1 cellular context compared by ENCODE assay signal in genomic region chr21:41750532-41751151, GRCh38.
TF ChIP-seq lines count a peak whose summit lies in the region.

No MANE protein-coding gene starts in this region.

TF ChIP-seq in HepG2, 621 proteins besides CTCF, POLR2A, EP300 and RAD21 (continues in another document):
- TF ChIP-seq ZNF605 (CRISPR knock-in tag; IDR thresholded peaks at IDR 0.05) (no peak), KDM5A (IDR thresholded peaks at IDR 0.05; ENCODE audit: borderline replicate concordance, low read length) (no peak), ZNF570 (CRISPR knock-in tag; IDR thresholded peaks at IDR 0.05; ENCODE audit: borderline replicate concordance) (no peak), TEAD3 (CRISPR knock-in tag; optimal IDR thresholded peaks at IDR 0.05; ENCODE audit: borderline replicate concordance) (peak; percentile 98), SRY (CRISPR knock-in tag; IDR thresholded peaks at IDR 0.05) (no peak), ASH2L (IDR thresholded peaks at IDR 0.05; ENCODE audit: insufficient read length, low read depth, low read length) (no peak), SKIL (CRISPR knock-in tag; IDR thresholded peaks at IDR 0.05; ENCODE audit: borderline replicate concordance) (peak; percentile 24; the same call in 1 of the 2 replicates), NR2F1 (CRISPR knock-in tag; IDR thresholded peaks at IDR 0.05) (peak; percentile 36 to 52; a peak in 1 of 4 replicates), ZNF430 (CRISPR knock-in tag; IDR thresholded peaks at IDR 0.05) (no peak), PHF21A (CRISPR knock-in tag; IDR thresholded peaks at IDR 0.05) (peak; percentile 60; the same call in 1 of the 2 replicates), HES4 (CRISPR knock-in tag; IDR thresholded peaks at IDR 0.05; ENCODE audit: borderline replicate concordance) (no peak), NCOA1 (CRISPR knock-in tag; IDR thresholded peaks at IDR 0.05) (0 out of 2 replicates have a peak, but pooled peaks have one; percentile 35), TBL1XR1 (IDR thresholded peaks at IDR 0.05; ENCODE audit: borderline replicate concordance, low read length, partially characterized antibody) (no peak), PHF20 (CRISPR knock-in tag; IDR thresholded peaks at IDR 0.05) (no peak), HOXA3 (CRISPR knock-in tag; IDR thresholded peaks at IDR 0.05) (peak; percentile 30; the same call in 1 of the 2 replicates), ZNF777 (CRISPR knock-in tag; IDR thresholded peaks at IDR 0.05) (no peak), SOX13 (IDR thresholded peaks at IDR 0.05) (no peak), SOX13 (CRISPR knock-in tag; conservative IDR thresholded peaks at IDR 0.05 in 1 of 2, IDR thresholded peaks at IDR 0.05 in 1 of 2) (peak in 1 of 2 experiments; percentile 78; a peak in 2 of 4 replicates), PHB2 (IDR thresholded peaks at IDR 0.05; ENCODE audit: partially characterized antibody) (no peak), ELF1 (CRISPR knock-in tag; IDR thresholded peaks at IDR 0.05) (no peak), ZC3H4 (CRISPR knock-in tag; IDR thresholded peaks at IDR 0.05; ENCODE audit: borderline replicate concordance) (no peak), ADNP (CRISPR knock-in tag; IDR thresholded peaks at IDR 0.05) (0 out of 2 replicates have a peak, but pooled peaks have one; percentile 46), ZNF501 (CRISPR knock-in tag; IDR thresholded peaks at IDR 0.05) (no peak), ZNF20 (CRISPR knock-in tag; IDR thresholded peaks at IDR 0.05) (no peak), ZNF788 (CRISPR knock-in tag; IDR thresholded peaks at IDR 0.05; ENCODE audit: borderline replicate concordance) (peak; percentile 49; the same call in 1 of the 2 replicates), ZNF740 (CRISPR knock-in tag; IDR thresholded peaks at IDR 0.05) (no peak), ZSCAN31 (CRISPR knock-in tag; IDR thresholded peaks at IDR 0.05; ENCODE audit: low read depth) (peak; percentile 59; the same call in 1 of the 2 replicates), TFDP1 (CRISPR knock-in tag; IDR thresholded peaks at IDR 0.05; ENCODE audit: borderline replicate concordance) (no peak), THYN1 (CRISPR knock-in tag; IDR thresholded peaks at IDR 0.05; ENCODE audit: borderline replicate concordance, low read depth) (no peak), IRF9 (CRISPR knock-in tag; IDR thresholded peaks at IDR 0.05; ENCODE audit: borderline replicate concordance) (no peak), ZNF766 (CRISPR knock-in tag; IDR thresholded peaks at IDR 0.05; ENCODE audit: borderline replicate concordance) (no peak), NR2F2 (IDR thresholded peaks at IDR 0.05; ENCODE audit: borderline replicate concordance, low read depth) (peak; percentile 62), ZNF619 (CRISPR knock-in tag; IDR thresholded peaks at IDR 0.05) (no peak), FLYWCH1 (CRISPR knock-in tag; IDR thresholded peaks at IDR 0.05) (no peak), ZFP62 (CRISPR knock-in tag; IDR thresholded peaks at IDR 0.05) (no peak), ZNF251 (CRISPR knock-in tag; IDR thresholded peaks at IDR 0.05) (no peak), ZNF703 (CRISPR knock-in tag; IDR thresholded peaks at IDR 0.05; ENCODE audit: borderline replicate concordance) (no peak), ZNF775 (CRISPR knock-in tag; IDR thresholded peaks at IDR 0.05; ENCODE audit: borderline replicate concordance) (no peak), RFX1 (IDR thresholded peaks at IDR 0.05) (no peak), SMC3 (IDR thresholded peaks at IDR 0.05; ENCODE audit: low read length) (no peak), U2AF1 (optimal IDR thresholded peaks at IDR 0.05; ENCODE audit: low read depth, low read length) (no peak)
- TF ChIP-seq, protein P1, sequence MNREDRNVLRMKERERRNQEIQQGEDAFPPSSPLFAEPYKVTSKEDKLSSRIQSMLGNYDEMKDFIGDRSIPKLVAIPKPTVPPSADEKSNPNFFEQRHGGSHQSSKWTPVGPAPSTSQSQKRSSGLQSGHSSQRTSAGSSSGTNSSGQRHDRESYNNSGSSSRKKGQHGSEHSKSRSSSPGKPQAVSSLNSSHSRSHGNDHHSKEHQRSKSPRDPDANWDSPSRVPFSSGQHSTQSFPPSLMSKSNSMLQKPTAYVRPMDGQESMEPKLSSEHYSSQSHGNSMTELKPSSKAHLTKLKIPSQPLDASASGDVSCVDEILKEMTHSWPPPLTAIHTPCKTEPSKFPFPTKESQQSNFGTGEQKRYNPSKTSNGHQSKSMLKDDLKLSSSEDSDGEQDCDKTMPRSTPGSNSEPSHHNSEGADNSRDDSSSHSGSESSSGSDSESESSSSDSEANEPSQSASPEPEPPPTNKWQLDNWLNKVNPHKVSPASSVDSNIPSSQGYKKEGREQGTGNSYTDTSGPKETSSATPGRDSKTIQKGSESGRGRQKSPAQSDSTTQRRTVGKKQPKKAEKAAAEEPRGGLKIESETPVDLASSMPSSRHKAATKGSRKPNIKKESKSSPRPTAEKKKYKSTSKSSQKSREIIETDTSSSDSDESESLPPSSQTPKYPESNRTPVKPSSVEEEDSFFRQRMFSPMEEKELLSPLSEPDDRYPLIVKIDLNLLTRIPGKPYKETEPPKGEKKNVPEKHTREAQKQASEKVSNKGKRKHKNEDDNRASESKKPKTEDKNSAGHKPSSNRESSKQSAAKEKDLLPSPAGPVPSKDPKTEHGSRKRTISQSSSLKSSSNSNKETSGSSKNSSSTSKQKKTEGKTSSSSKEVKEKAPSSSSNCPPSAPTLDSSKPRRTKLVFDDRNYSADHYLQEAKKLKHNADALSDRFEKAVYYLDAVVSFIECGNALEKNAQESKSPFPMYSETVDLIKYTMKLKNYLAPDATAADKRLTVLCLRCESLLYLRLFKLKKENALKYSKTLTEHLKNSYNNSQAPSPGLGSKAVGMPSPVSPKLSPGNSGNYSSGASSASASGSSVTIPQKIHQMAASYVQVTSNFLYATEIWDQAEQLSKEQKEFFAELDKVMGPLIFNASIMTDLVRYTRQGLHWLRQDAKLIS (CRISPR knock-in tag; IDR thresholded peaks at IDR 0.05) = no peak
- TF ChIP-seq, protein P2, sequence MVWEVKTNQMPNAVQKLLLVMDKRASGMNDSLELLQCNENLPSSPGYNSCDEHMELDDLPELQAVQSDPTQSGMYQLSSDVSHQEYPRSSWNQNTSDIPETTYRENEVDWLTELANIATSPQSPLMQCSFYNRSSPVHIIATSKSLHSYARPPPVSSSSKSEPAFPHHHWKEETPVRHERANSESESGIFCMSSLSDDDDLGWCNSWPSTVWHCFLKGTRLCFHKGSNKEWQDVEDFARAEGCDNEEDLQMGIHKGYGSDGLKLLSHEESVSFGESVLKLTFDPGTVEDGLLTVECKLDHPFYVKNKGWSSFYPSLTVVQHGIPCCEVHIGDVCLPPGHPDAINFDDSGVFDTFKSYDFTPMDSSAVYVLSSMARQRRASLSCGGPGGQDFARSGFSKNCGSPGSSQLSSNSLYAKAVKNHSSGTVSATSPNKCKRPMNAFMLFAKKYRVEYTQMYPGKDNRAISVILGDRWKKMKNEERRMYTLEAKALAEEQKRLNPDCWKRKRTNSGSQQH (CRISPR knock-in tag; IDR thresholded peaks at IDR 0.05; ENCODE audit: low read depth) = no peak
- TF ChIP-seq, protein P3, sequence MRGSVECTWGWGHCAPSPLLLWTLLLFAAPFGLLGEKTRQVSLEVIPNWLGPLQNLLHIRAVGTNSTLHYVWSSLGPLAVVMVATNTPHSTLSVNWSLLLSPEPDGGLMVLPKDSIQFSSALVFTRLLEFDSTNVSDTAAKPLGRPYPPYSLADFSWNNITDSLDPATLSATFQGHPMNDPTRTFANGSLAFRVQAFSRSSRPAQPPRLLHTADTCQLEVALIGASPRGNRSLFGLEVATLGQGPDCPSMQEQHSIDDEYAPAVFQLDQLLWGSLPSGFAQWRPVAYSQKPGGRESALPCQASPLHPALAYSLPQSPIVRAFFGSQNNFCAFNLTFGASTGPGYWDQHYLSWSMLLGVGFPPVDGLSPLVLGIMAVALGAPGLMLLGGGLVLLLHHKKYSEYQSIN (CRISPR knock-in tag; IDR thresholded peaks at IDR 0.05; ENCODE audit: borderline replicate concordance) = no peak
- TF ChIP-seq, protein P4, sequence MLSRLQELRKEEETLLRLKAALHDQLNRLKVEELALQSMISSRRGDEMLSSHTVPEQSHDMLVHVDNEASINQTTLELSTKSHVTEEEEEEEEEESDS (CRISPR knock-in tag; IDR thresholded peaks at IDR 0.05; ENCODE audit: borderline replicate concordance) = no peak
- TF ChIP-seq, protein P5, sequence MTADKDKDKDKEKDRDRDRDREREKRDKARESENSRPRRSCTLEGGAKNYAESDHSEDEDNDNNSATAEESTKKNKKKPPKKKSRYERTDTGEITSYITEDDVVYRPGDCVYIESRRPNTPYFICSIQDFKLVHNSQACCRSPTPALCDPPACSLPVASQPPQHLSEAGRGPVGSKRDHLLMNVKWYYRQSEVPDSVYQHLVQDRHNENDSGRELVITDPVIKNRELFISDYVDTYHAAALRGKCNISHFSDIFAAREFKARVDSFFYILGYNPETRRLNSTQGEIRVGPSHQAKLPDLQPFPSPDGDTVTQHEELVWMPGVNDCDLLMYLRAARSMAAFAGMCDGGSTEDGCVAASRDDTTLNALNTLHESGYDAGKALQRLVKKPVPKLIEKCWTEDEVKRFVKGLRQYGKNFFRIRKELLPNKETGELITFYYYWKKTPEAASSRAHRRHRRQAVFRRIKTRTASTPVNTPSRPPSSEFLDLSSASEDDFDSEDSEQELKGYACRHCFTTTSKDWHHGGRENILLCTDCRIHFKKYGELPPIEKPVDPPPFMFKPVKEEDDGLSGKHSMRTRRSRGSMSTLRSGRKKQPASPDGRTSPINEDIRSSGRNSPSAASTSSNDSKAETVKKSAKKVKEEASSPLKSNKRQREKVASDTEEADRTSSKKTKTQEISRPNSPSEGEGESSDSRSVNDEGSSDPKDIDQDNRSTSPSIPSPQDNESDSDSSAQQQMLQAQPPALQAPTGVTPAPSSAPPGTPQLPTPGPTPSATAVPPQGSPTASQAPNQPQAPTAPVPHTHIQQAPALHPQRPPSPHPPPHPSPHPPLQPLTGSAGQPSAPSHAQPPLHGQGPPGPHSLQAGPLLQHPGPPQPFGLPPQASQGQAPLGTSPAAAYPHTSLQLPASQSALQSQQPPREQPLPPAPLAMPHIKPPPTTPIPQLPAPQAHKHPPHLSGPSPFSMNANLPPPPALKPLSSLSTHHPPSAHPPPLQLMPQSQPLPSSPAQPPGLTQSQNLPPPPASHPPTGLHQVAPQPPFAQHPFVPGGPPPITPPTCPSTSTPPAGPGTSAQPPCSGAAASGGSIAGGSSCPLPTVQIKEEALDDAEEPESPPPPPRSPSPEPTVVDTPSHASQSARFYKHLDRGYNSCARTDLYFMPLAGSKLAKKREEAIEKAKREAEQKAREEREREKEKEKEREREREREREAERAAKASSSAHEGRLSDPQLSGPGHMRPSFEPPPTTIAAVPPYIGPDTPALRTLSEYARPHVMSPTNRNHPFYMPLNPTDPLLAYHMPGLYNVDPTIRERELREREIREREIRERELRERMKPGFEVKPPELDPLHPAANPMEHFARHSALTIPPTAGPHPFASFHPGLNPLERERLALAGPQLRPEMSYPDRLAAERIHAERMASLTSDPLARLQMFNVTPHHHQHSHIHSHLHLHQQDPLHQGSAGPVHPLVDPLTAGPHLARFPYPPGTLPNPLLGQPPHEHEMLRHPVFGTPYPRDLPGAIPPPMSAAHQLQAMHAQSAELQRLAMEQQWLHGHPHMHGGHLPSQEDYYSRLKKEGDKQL (CRISPR knock-in tag; IDR thresholded peaks at IDR 0.05; ENCODE audit: low read depth) = 0 out of 2 replicates have a peak, but pooled peaks have one; percentile 41
- TF ChIP-seq, protein P6, sequence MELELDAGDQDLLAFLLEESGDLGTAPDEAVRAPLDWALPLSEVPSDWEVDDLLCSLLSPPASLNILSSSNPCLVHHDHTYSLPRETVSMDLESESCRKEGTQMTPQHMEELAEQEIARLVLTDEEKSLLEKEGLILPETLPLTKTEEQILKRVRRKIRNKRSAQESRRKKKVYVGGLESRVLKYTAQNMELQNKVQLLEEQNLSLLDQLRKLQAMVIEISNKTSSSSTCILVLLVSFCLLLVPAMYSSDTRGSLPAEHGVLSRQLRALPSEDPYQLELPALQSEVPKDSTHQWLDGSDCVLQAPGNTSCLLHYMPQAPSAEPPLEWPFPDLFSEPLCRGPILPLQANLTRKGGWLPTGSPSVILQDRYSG (CRISPR knock-in tag; IDR thresholded peaks at IDR 0.05) = no peak
- TF ChIP-seq, protein P7, sequence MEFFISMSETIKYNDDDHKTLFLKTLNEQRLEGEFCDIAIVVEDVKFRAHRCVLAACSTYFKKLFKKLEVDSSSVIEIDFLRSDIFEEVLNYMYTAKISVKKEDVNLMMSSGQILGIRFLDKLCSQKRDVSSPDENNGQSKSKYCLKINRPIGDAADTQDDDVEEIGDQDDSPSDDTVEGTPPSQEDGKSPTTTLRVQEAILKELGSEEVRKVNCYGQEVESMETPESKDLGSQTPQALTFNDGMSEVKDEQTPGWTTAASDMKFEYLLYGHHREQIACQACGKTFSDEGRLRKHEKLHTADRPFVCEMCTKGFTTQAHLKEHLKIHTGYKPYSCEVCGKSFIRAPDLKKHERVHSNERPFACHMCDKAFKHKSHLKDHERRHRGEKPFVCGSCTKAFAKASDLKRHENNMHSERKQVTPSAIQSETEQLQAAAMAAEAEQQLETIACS (CRISPR knock-in tag; IDR thresholded peaks at IDR 0.05) = no peak
